Comparison of ENCODE assay signal across 8 cellular contexts in genomic region chr20:58980711-58981563, GRCh38. TPM values are rescaled to one million over a fixed set of nuclear protein-coding genes. Genes with fewer than 3 reads are reported as not detected.
DNase-seq lines count a peak whose midpoint lies in the region; ATAC-seq and TF ChIP-seq lines count a peak whose summit lies in the region.

Gene NELFCD (plus strand): TSS chr20:58981256. CDS start chr20:58981310, 54 bp downstream.

- H3K27ac ChIP-seq in CD8-positive, alpha-beta memory T cell (ENCODE audit: low read depth, low read length) = peak within 1 kb of the TSS; percentile 70

- H3K4me1 ChIP-seq in CD8-positive, alpha-beta memory T cell (ENCODE audit: insufficient read depth, low read length) = peaks cover 30% of the 10 kb centered on the region
- H3K4me1 ChIP-seq in NT2/D1 (ENCODE audit: insufficient read depth, insufficient read length) = peaks cover 5% of the 10 kb centered on the region

- H3K36me3 Mint-ChIP-seq in CD8-positive, alpha-beta memory T cell = peaks cover 0 to 12% (median 8%) of the 10 kb centered on the region in 3 donors
- peaks cover 5% of the 10 kb centered on the region for H3K36me3 Mint-ChIP-seq in endothelial cell (ENCODE audit: low read depth, unreplicated experiment)
- H3K36me3 Mint-ChIP-seq in mesothelial cell of epicardium = peaks cover 3% of the 10 kb centered on the region

- no peaks in the 10 kb centered on the region for H3K27me3 ChIP-seq in CD8-positive, alpha-beta memory T cell (ENCODE audit: insufficient read depth, low read length, poor library complexity, severe bottlenecking)
- H3K27me3 ChIP-seq in NT2/D1 (ENCODE audit: insufficient read depth, insufficient read length) = no peaks in the 10 kb centered on the region

- CTCF ChIA-PET in CD8-positive, alpha-beta memory T cell (lab: Charles Lee) = interaction anchor here (0.6 to 1.4 kb wide), 3 partner anchors 84 to 91 kb away, joined by 3 read pairs; no protein-coding TSS in a partner anchor

- peaks cover 34 to 40% (median 38%) of the 10 kb centered on the region in 3 donors for H3K4me1 Mint-ChIP-seq in CD8-positive, alpha-beta memory T cell
- peaks cover 20% of the 10 kb centered on the region for H3K4me1 Mint-ChIP-seq in endothelial cell (ENCODE audit: unreplicated experiment)
- peaks cover 25% of the 10 kb centered on the region for H3K4me1 Mint-ChIP-seq in mesothelial cell of epicardium

- H3K36me3 ChIP-seq in CD8-positive, alpha-beta memory T cell (ENCODE audit: insufficient read depth, low read length) = no peaks in the 10 kb centered on the region
- peaks cover 20% of the 10 kb centered on the region for H3K36me3 ChIP-seq in NT2/D1 (ENCODE audit: insufficient read depth, insufficient read length, low read length)

- H3K4me3 Mint-ChIP-seq in CD8-positive, alpha-beta memory T cell = peak within 1 kb of the TSS; percentile 85 to 97 (median 95)
- H3K4me3 Mint-ChIP-seq in endothelial cell (ENCODE audit: unreplicated experiment) (peak within 1 kb of the TSS; percentile 91), mesothelial cell of epicardium (peak within 1 kb of the TSS; percentile 85)

- peaks cover 0 to 10% (median 9%) of the 10 kb centered on the region in 5 donors for H3K9me3 Mint-ChIP-seq in CD8-positive, alpha-beta memory T cell
- H3K9me3 Mint-ChIP-seq in endothelial cell (ENCODE audit: unreplicated experiment) (peaks cover 4% of the 10 kb centered on the region), mesothelial cell of epicardium (peaks cover 14% of the 10 kb centered on the region)

- peak within 1 kb of the TSS; percentile 87 to 95 (median 92) for H3K27ac Mint-ChIP-seq in CD8-positive, alpha-beta memory T cell
- H3K27ac Mint-ChIP-seq in endothelial cell (ENCODE audit: unreplicated experiment) = peak within 1 kb of the TSS; percentile 13
- peak within 1 kb of the TSS; percentile 91 for H3K27ac Mint-ChIP-seq in mesothelial cell of epicardium

- TF ChIP-seq CTCF in endothelial cell (IDR thresholded peaks at IDR 0.05; ENCODE audit: unreplicated experiment) (no peak), mesothelial cell of epicardium (IDR thresholded peaks at IDR 0.05; ENCODE audit: unreplicated experiment) (no peak)

- peaks cover 0 to 10% of the 10 kb centered on the region in 2 donors for H3K27me3 Mint-ChIP-seq in CD8-positive, alpha-beta memory T cell
- H3K27me3 Mint-ChIP-seq in endothelial cell (ENCODE audit: unreplicated experiment) (peaks cover 10% of the 10 kb centered on the region), mesothelial cell of epicardium (ENCODE audit: low read depth) (no peaks in the 10 kb centered on the region)

- DNase-seq in CD8-positive, alpha-beta memory T cell = peak; percentile 85 to 90 (median 87)
- peak; percentile 91 for DNase-seq in HT-29 (ENCODE audit: low spot score)
- peak; percentile 79 for DNase-seq in NT2/D1 (ENCODE audit: low read depth, low spot score)
- DNase-seq in activated CD8-positive, alpha-beta memory T cell treated with anti-CD3 and anti-CD28 coated beads, Interleukin-2, amount 50 U/mL, for 24 hours (ENCODE audit: extremely low read depth) = peak; percentile 52
- peak; percentile 96 for DNase-seq in endothelial cell (ENCODE audit: low spot score)
- DNase-seq in mesothelial cell of epicardium (ENCODE audit: low spot score in 2 of 2, unreplicated experiment in 2 of 2) = peak; percentile 86 to 92
- peak; percentile 65 to 78 for DNase-seq in stimulated activated CD8-positive, alpha-beta memory T cell treated with anti-CD3 and anti-CD28 coated beads, Interleukin-15, amount 100 ng/mL, for 4 hours (ENCODE audit: low read depth in 2 of 2)

- ATAC-seq in GM19468 (IDR thresholded peaks at IDR 0.05; ENCODE audit: extremely low read depth, unreplicated experiment) = peak; percentile 36

- POLR2A ChIA-PET in CD8-positive, alpha-beta memory T cell (lab: Charles Lee) = interaction anchor here (0.7 to 3.0 kb wide), 4 partner anchors 78 to 330 kb away, joined by 4 to 13 read pairs (median 8); partner anchors contain the start of gene STX16

- peak within 1 kb of the TSS; percentile 83 for H3K4me3 ChIP-seq in CD8-positive, alpha-beta memory T cell (ENCODE audit: low read length)
- H3K4me3 ChIP-seq in NT2/D1 (ENCODE audit: insufficient read length, low read depth) = peak within 1 kb of the TSS; percentile 51

- H3K9ac ChIP-seq in NT2/D1 (ENCODE audit: insufficient read length, low read depth) = peak within 1 kb of the TSS; percentile 94

- H3K9me3 ChIP-seq in CD8-positive, alpha-beta memory T cell (ENCODE audit: low read length) = no peaks in the 10 kb centered on the region
- peaks cover 4% of the 10 kb centered on the region; the same call in 1 of the 2 replicates for H3K9me3 ChIP-seq in NT2/D1 (ENCODE audit: insufficient read depth, low read length)

RNA-seq across cellular contexts. Expression of gene NELFCD, which starts in this region (rescaled TPM):
- total RNA-seq in CD8-positive, alpha-beta memory T cell = 100 to 1,000 TPM; 101 to 108 TPM
- polyA plus RNA-seq in CD8-positive, alpha-beta memory T cell = 78.1 TPM
- total RNA-seq in HT-29 (2014; rRNA removed; shearing (Covaris generic)) = 117 and 134 TPM in 2 replicates
- 68.7 TPM for total RNA-seq in endothelial cell (ENCODE audit: unreplicated experiment)
- 106 to 112 TPM (median 108 TPM) in 3 replicates for total RNA-seq in mesothelial cell of epicardium

Comparison
In these comparisons a context has a peak if more than half of its experiments do, and no peak if none do; other contexts are left out.
1. Peak in every context shown above with its lines: DNase-seq, ATAC-seq, H3K4me3 ChIP-seq and H3K27ac ChIP-seq.
2. H3K27ac Mint-ChIP-seq: peak in every context shown above with its lines; median percentile 92 in CD8-positive, alpha-beta memory T cell; 91 in mesothelial cell of epicardium; 13 in endothelial cell.